ENCODE assay signal across 8 cellular contexts in genomic region chr11:69297926-69298777, GRCh38. TPM values are rescaled to one million over a fixed set of nuclear protein-coding genes. Genes with fewer than 3 reads are reported as not detected.
DNase-seq lines count a peak whose midpoint lies in the region; ATAC-seq and TF ChIP-seq lines count a peak whose summit lies in the region.

No MANE protein-coding gene starts in this region.

- peaks cover 91% of the 10 kb centered on the region for H3K4me1 ChIP-seq in Loucy (ENCODE audit: insufficient read depth, low read length, poor library complexity, severe bottlenecking)

- no peaks in the 10 kb centered on the region for H3F3A ChIP-seq in Loucy (ENCODE audit: low read depth)

- ATAC-seq in omental fat pad (ENCODE audit: low FRiP score), result peak; percentile 65

- no peaks in the 10 kb centered on the region for H3K36me3 ChIP-seq in H7 (replicated peaks; ENCODE audit: control insufficient read depth, insufficient read depth, low read length)
- no peaks in the 10 kb centered on the region for H3K36me3 ChIP-seq in Loucy (ENCODE audit: insufficient read depth, low read length)

- peak overlapping the region; percentile 48 for H3K9ac ChIP-seq in Loucy (ENCODE audit: low read depth, low read length, poor library complexity, severe bottlenecking)

- H3K27me3 ChIP-seq in H7 (ENCODE audit: control insufficient read depth, insufficient read depth, low read length) (no peaks in the 10 kb centered on the region), Loucy (ENCODE audit: insufficient read depth, low read length, poor library complexity, severe bottlenecking) (no peaks in the 10 kb centered on the region)

- H3K9me2 ChIP-seq in Loucy (replicated peaks; ENCODE audit: low read depth, low read length), result no peaks in the 10 kb centered on the region

- H2AFZ ChIP-seq in Loucy (ENCODE audit: low read length), result no peak overlapping the region

- H3K4me2 ChIP-seq in Loucy (ENCODE audit: low read depth, low read length, poor library complexity, severe bottlenecking), result peak overlapping the region; percentile 73

- H4K20me1 ChIP-seq in Loucy (ENCODE audit: insufficient read depth, low read length, poor library complexity, severe bottlenecking), result no peaks in the 10 kb centered on the region

- H3K4me3 ChIP-seq in H7 (ENCODE audit: insufficient read depth, low read depth, low read length) (no peak overlapping the region), Loucy (ENCODE audit: low read length, poor library complexity, severe bottlenecking) (peak overlapping the region; percentile 54)

- no peaks in the 10 kb centered on the region for H3K79me2 ChIP-seq in Loucy (ENCODE audit: insufficient read depth, low read length)

- TF ChIP-seq CTCF in GM12874 (IDR thresholded peaks at IDR 0.05; ENCODE audit: insufficient read depth, low read depth, low read length) (0 out of 2 replicates have a peak, but pooled peaks have one; percentile 23), Loucy (conservative IDR thresholded peaks at IDR 0.05; ENCODE audit: low read length) (no peak), omental fat pad (IDR thresholded peaks at IDR 0.05) (no peak)

- DNase-seq in H7, result peak; percentile 55
- DNase-seq in activated CD8-positive, alpha-beta memory T cell treated with anti-CD3 and anti-CD28 coated beads, Interleukin-2, amount 50 U/mL, for 1 hour (ENCODE audit: extremely low read depth), result peak; percentile 24
- peak; percentile 58 for DNase-seq in fibroblast of the conjunctiva (ENCODE audit: low read depth)
- DNase-seq in omental fat pad (ENCODE audit: low spot score), result peak; percentile 42
- DNase-seq in cerebellar cortex (ENCODE audit: low spot score), result no peak
- no peak for DNase-seq in NCI-H1417 treated with DMSO at 0.1 percent for 48 hours (lab: John Stamatoyannopoulos, UW)

- H3K9me3 ChIP-seq in Loucy (ENCODE audit: insufficient read depth, low read depth, low read length), result no peaks in the 10 kb centered on the region

RNA-seq across cellular contexts. Expression of gene MYEOV, which starts 4.2 kb away (rescaled TPM):
- total RNA-seq in H7 (2014; rRNA removed; shearing (Covaris generic)), result 2.0 and 4.3 TPM in 2 replicates
- total RNA-seq in omental fat pad, result 1 to 10 TPM in 1 of 4 donors, under 1 TPM in 3; 0.65 to 8.9 (median 0.83) TPM

Comparison
In these comparisons a context has a peak if more than half of its experiments do, and no peak if none do; other contexts are left out.
1. DNase-seq: peak in H7 (single experiment), activated CD8-positive, alpha-beta memory T cell treated with anti-CD3 and anti-CD28 coated beads, Interleukin-2, amount 50 U/mL, for 1 hour (single experiment), fibroblast of the conjunctiva (single experiment) and omental fat pad (single experiment); none in cerebellar cortex (single experiment) and NCI-H1417 treated with DMSO at 0.1 percent for 48 hours (single experiment).